1 cellular context compared by ENCODE assay signal in the genomic region with DNA sequence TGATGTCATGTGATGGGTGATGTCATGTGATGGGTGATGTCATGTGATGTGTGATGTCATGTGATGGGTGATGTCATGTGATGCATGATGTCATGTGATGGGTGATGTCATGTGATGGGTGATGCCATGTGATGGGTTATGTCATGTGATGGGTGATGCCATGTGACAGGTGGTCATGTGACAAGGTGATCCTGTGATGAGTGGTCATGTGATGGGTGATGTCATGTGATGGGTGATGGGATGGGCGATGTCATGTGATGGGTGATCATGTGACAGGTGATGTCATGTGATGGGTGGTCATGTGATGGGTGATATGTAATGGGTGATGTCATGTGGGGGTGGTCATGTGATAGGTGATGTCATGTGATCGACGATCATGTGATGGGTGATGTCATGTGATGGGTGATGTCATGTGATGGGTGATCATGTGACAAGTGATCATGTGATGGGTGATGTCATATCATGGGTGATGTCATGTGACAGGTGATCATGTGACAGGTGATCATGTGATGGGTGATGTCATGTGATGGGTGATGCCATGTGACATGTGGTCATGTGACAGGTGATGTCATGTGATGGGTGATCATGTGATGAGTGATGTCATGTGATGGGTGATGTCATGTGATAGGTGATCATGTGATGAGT.
TF ChIP-seq lines count a peak whose summit lies in the region.

No MANE protein-coding gene starts in this region.

TF ChIP-seq in HEK293, 187 proteins besides CTCF, POLR2A, EP300 and RAD21 (continued from another document and continues in another):
- TF ChIP-seq HOXA7 (CRISPR knock-in tag; IDR thresholded peaks at IDR 0.05; ENCODE audit: borderline replicate concordance) (no peak), ZNF791 (tag by site-specific recombination; IDR thresholded peaks at IDR 0.05) (0 out of 2 replicates have a peak, but pooled peaks have one; percentile 12), ZNF513 (tag by site-specific recombination; IDR thresholded peaks at IDR 0.05) (no peak), SETDB1 (IDR thresholded peaks at IDR 0.05; ENCODE audit: insufficient read length, low read length) (peak; percentile 80), TRIM28 (IDR thresholded peaks at IDR 0.05; ENCODE audit: borderline replicate concordance, low read length) (peak; percentile 32; the same call in 1 of the 2 replicates), YY1 (tag by site-specific recombination; IDR thresholded peaks at IDR 0.05) (no peak; the same call in 1 of the 2 replicates), HOXD13 (CRISPR knock-in tag; IDR thresholded peaks at IDR 0.05; ENCODE audit: borderline replicate concordance) (no peak), GLI4 (tag by site-specific recombination; IDR thresholded peaks at IDR 0.05) (peak; percentile 94), PRDM6 (tag by site-specific recombination; IDR thresholded peaks at IDR 0.05) (no peak), ZNF335 (tag by site-specific recombination; conservative IDR thresholded peaks at IDR 0.05) (peak; percentile 64), REPIN1 (tag by site-specific recombination; IDR thresholded peaks at IDR 0.05; ENCODE audit: low read depth) (no peak; the same call in 1 of the 2 replicates), ZNF311 (tag by site-specific recombination; IDR thresholded peaks at IDR 0.05; ENCODE audit: borderline replicate concordance) (0 out of 2 replicates have a peak, but pooled peaks have one; percentile 75), ZNF501 (tag by site-specific recombination; IDR thresholded peaks at IDR 0.05) (peak; percentile 85), ZFP3 (tag by site-specific recombination; IDR thresholded peaks at IDR 0.05; ENCODE audit: low read depth) (no peak), ZNF146 (tag by site-specific recombination; IDR thresholded peaks at IDR 0.05) (peak; percentile 96), ZNF530 (tag by site-specific recombination; IDR thresholded peaks at IDR 0.05; ENCODE audit: low read depth) (no peak), KLF7 (tag by site-specific recombination; IDR thresholded peaks at IDR 0.05; ENCODE audit: borderline replicate concordance) (peak; percentile 96), ZXDB (tag by site-specific recombination; IDR thresholded peaks at IDR 0.05) (peak; percentile 96), TCF7L2 (IDR thresholded peaks at IDR 0.05; ENCODE audit: borderline replicate concordance, low read depth, low read length) (no peak), EGR2 (tag by site-specific recombination; IDR thresholded peaks at IDR 0.05; ENCODE audit: low read depth) (peak; percentile 67), ZNF174 (tag by site-specific recombination; IDR thresholded peaks at IDR 0.05) (no peak), ZNF558 (tag by site-specific recombination; IDR thresholded peaks at IDR 0.05) (peak; percentile 82), HIC1 (tag by site-specific recombination; IDR thresholded peaks at IDR 0.05) (peak; percentile 77), ZNF433 (tag by site-specific recombination; IDR thresholded peaks at IDR 0.05; ENCODE audit: low read depth) (no peak; the same call in 1 of the 2 replicates), ZNF629 (tag by site-specific recombination; IDR thresholded peaks at IDR 0.05) (peak; percentile 100), ZNF302 (tag by site-specific recombination; IDR thresholded peaks at IDR 0.05; ENCODE audit: low read depth) (0 out of 2 replicates have a peak, but pooled peaks have one; percentile 9), ZNF621 (tag by site-specific recombination; IDR thresholded peaks at IDR 0.05) (peak; percentile 98), ZNF169 (tag by site-specific recombination; IDR thresholded peaks at IDR 0.05) (peak; percentile 98), ZNF266 (tag by site-specific recombination; IDR thresholded peaks at IDR 0.05; ENCODE audit: low read depth) (no peak), ZNF239 (tag by site-specific recombination; IDR thresholded peaks at IDR 0.05) (peak; percentile 91), YY2 (tag by site-specific recombination; IDR thresholded peaks at IDR 0.05) (peak; percentile 96), ZNF175 (tag by site-specific recombination; IDR thresholded peaks at IDR 0.05) (no peak), ZNF19 (tag by site-specific recombination; IDR thresholded peaks at IDR 0.05; ENCODE audit: low read depth) (no peak), PBX3 (CRISPR knock-in tag; IDR thresholded peaks at IDR 0.05) (no peak), ZNF223 (tag by site-specific recombination; IDR thresholded peaks at IDR 0.05) (no peak)
- TF ChIP-seq, protein P1, sequence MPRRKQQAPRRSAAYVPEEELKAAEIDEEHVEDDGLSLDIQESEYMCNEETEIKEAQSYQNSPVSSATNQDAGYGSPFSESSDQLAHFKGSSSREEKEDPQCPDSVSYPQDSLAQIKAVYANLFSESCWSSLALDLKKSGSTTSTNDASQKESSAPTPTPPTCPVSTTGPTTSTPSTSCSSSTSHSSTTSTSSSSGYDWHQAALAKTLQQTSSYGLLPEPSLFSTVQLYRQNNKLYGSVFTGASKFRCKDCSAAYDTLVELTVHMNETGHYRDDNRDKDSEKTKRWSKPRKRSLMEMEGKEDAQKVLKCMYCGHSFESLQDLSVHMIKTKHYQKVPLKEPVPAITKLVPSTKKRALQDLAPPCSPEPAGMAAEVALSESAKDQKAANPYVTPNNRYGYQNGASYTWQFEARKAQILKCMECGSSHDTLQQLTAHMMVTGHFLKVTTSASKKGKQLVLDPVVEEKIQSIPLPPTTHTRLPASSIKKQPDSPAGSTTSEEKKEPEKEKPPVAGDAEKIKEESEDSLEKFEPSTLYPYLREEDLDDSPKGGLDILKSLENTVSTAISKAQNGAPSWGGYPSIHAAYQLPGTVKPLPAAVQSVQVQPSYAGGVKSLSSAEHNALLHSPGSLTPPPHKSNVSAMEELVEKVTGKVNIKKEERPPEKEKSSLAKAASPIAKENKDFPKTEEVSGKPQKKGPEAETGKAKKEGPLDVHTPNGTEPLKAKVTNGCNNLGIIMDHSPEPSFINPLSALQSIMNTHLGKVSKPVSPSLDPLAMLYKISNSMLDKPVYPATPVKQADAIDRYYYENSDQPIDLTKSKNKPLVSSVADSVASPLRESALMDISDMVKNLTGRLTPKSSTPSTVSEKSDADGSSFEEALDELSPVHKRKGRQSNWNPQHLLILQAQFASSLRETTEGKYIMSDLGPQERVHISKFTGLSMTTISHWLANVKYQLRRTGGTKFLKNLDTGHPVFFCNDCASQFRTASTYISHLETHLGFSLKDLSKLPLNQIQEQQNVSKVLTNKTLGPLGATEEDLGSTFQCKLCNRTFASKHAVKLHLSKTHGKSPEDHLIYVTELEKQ (tag by site-specific recombination; IDR thresholded peaks at IDR 0.05; ENCODE audit: borderline replicate concordance) = peak; percentile 97
- TF ChIP-seq, protein P2, sequence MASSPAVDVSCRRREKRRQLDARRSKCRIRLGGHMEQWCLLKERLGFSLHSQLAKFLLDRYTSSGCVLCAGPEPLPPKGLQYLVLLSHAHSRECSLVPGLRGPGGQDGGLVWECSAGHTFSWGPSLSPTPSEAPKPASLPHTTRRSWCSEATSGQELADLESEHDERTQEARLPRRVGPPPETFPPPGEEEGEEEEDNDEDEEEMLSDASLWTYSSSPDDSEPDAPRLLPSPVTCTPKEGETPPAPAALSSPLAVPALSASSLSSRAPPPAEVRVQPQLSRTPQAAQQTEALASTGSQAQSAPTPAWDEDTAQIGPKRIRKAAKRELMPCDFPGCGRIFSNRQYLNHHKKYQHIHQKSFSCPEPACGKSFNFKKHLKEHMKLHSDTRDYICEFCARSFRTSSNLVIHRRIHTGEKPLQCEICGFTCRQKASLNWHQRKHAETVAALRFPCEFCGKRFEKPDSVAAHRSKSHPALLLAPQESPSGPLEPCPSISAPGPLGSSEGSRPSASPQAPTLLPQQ (tag by site-specific recombination; IDR thresholded peaks at IDR 0.05) = peak; percentile 53
- TF ChIP-seq, protein P3, sequence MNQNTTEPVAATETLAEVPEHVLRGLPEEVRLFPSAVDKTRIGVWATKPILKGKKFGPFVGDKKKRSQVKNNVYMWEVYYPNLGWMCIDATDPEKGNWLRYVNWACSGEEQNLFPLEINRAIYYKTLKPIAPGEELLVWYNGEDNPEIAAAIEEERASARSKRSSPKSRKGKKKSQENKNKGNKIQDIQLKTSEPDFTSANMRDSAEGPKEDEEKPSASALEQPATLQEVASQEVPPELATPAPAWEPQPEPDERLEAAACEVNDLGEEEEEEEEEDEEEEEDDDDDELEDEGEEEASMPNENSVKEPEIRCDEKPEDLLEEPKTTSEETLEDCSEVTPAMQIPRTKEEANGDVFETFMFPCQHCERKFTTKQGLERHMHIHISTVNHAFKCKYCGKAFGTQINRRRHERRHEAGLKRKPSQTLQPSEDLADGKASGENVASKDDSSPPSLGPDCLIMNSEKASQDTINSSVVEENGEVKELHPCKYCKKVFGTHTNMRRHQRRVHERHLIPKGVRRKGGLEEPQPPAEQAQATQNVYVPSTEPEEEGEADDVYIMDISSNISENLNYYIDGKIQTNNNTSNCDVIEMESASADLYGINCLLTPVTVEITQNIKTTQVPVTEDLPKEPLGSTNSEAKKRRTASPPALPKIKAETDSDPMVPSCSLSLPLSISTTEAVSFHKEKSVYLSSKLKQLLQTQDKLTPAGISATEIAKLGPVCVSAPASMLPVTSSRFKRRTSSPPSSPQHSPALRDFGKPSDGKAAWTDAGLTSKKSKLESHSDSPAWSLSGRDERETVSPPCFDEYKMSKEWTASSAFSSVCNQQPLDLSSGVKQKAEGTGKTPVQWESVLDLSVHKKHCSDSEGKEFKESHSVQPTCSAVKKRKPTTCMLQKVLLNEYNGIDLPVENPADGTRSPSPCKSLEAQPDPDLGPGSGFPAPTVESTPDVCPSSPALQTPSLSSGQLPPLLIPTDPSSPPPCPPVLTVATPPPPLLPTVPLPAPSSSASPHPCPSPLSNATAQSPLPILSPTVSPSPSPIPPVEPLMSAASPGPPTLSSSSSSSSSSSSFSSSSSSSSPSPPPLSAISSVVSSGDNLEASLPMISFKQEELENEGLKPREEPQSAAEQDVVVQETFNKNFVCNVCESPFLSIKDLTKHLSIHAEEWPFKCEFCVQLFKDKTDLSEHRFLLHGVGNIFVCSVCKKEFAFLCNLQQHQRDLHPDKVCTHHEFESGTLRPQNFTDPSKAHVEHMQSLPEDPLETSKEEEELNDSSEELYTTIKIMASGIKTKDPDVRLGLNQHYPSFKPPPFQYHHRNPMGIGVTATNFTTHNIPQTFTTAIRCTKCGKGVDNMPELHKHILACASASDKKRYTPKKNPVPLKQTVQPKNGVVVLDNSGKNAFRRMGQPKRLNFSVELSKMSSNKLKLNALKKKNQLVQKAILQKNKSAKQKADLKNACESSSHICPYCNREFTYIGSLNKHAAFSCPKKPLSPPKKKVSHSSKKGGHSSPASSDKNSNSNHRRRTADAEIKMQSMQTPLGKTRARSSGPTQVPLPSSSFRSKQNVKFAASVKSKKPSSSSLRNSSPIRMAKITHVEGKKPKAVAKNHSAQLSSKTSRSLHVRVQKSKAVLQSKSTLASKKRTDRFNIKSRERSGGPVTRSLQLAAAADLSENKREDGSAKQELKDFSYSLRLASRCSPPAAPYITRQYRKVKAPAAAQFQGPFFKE (tag by site-specific recombination; IDR thresholded peaks at IDR 0.05; ENCODE audit: borderline replicate concordance) = peak; percentile 17; the same call in 1 of the 2 replicates
- TF ChIP-seq, protein P4, sequence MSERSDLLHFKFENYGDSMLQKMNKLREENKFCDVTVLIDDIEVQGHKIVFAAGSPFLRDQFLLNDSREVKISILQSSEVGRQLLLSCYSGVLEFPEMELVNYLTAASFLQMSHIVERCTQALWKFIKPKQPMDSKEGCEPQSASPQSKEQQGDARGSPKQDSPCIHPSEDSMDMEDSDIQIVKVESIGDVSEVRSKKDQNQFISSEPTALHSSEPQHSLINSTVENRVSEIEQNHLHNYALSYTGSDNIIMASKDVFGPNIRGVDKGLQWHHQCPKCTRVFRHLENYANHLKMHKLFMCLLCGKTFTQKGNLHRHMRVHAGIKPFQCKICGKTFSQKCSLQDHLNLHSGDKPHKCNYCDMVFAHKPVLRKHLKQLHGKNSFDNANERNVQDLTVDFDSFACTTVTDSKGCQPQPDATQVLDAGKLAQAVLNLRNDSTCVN (tag by site-specific recombination; optimal IDR thresholded peaks at IDR 0.05) = peak; percentile 56
